ENCODE assay signal across 10 cellular contexts in genomic region chrX:30275498-30275897, GRCh38. TPM values are rescaled to one million over a fixed set of nuclear protein-coding genes. Genes with fewer than 3 reads are reported as not detected.
DNase-seq lines count a peak whose midpoint lies in the region; ATAC-seq and TF ChIP-seq lines count a peak whose summit lies in the region.
"Had no signal": no experiment of that assay in that cellular context is flagged by ENCODE, and none has a peak within 500 bp of the region (broad histone marks: within the 10 kb centered on the region; RNA-seq: fewer than 3 reads in every experiment).

No MANE protein-coding gene starts in this region.

- H3K9ac ChIP-seq in neuronal stem cell (ENCODE audit: low read depth, low read length, poor library complexity) = no peak overlapping the region

- intact Hi-C loops in tibial artery (cut with DNase I; ENCODE audit: low total_unique reads) = no loop called here

- peak; percentile 46 for TF ChIP-seq CTCF in choroid plexus epithelial cell (conservative IDR thresholded peaks at IDR 0.05; ENCODE audit: low read depth, low read length)
- peak; percentile 39 to 62 (median 49) for TF ChIP-seq CTCF in nephron (IDR thresholded peaks at IDR 0.05; ENCODE audit: unreplicated experiment in 3 of 3)
- TF ChIP-seq CTCF in tibial artery (IDR thresholded peaks at IDR 0.05) = no peak

- no peaks in the 10 kb centered on the region for H3K27me3 Mint-ChIP-seq in nephron (ENCODE audit: low read depth)
- H3K27me3 Mint-ChIP-seq: naive thymus-derived CD4-positive, alpha-beta T cell had no signal

- no peak overlapping the region for H3K18ac ChIP-seq in neuronal stem cell (ENCODE audit: low read length)

- H3K9me3 ChIP-seq in tibial artery (no peaks in the 10 kb centered on the region), neuronal stem cell (replicated peaks in 1 of 2; ENCODE audit: control insufficient read depth in 2 of 2, insufficient read depth in 1 of 2, low read depth in 1 of 2, low read length in 2 of 2) (no peaks in the 10 kb centered on the region)

- H3K4me2 ChIP-seq in neuronal stem cell (ENCODE audit: insufficient read depth, low read length, poor library complexity, severe bottlenecking) = no peak overlapping the region

- H3K4me3 ChIP-seq in choroid plexus epithelial cell (ENCODE audit: low read depth, low read length) = no peak overlapping the region
- H3K4me3 ChIP-seq in tibial artery = no peak overlapping the region
- H3K4me3 ChIP-seq in neuronal stem cell (ENCODE audit: low read length in 2 of 2) = no peak overlapping the region

- H3K23ac ChIP-seq in neuronal stem cell (ENCODE audit: low read depth, low read length, poor library complexity) = no peak overlapping the region

- H2BK12ac ChIP-seq in neuronal stem cell (ENCODE audit: low read length) = no peak overlapping the region

- no peak overlapping the region for H2BK5ac ChIP-seq in neuronal stem cell (ENCODE audit: low read length)

- H3K4me1 ChIP-seq in tibial artery (no peaks in the 10 kb centered on the region), neuronal stem cell (ENCODE audit: control insufficient read depth in 2 of 2, insufficient read depth in 1 of 2, low read depth in 1 of 2, low read length in 2 of 2) (no peaks in the 10 kb centered on the region)

- peak; percentile 2 for DNase-seq in Daoy (ENCODE audit: low read depth)
- DNase-seq in M059J (ENCODE audit: low read depth) = peak; percentile 40
- DNase-seq in choroid plexus epithelial cell (ENCODE audit: low read depth) = peak; percentile 39
- DNase-seq in tibial artery = no peak
- no peak for DNase-seq in neuronal stem cell (ENCODE audit: low spot score)
- DNase-seq: activated T-cell treated with anti-CD3 and anti-CD28 coated beads, Interleukin-2, amount 50 U/mL, for 4 hours; naive thymus-derived CD4-positive, alpha-beta T cell had no signal

- H3K36me3 ChIP-seq in tibial artery (no peaks in the 10 kb centered on the region), neuronal stem cell (replicated peaks in 1 of 2; ENCODE audit: control insufficient read depth in 2 of 2, insufficient read depth in 2 of 2, low read length in 2 of 2) (no peaks in the 10 kb centered on the region)

- no peaks in the 10 kb centered on the region for H3K36me3 Mint-ChIP-seq in nephron (ENCODE audit: low read depth)
- H3K36me3 Mint-ChIP-seq: naive thymus-derived CD4-positive, alpha-beta T cell had no signal

- WGBS in neuronal stem cell (ENCODE audit: extremely low coverage in 2 of 2, insufficient read length in 2 of 2, insufficient replicate concordance in 1 of 2), 2 donors = no CpG with 5 or more reads among the region's 1 CpG

- H3K4me3 Mint-ChIP-seq in nephron = no peak overlapping the region
- H3K4me3 Mint-ChIP-seq: activated T-cell treated with anti-CD3 and anti-CD28 coated beads, Interleukin-2, amount 50 U/mL, for 4 hours; naive thymus-derived CD4-positive, alpha-beta T cell had no signal

- no peak for ATAC-seq in GM21529 (IDR thresholded peaks at IDR 0.05; ENCODE audit: unreplicated experiment)
- ATAC-seq in HG03571 (IDR thresholded peaks at IDR 0.05; ENCODE audit: unreplicated experiment) = no peak
- ATAC-seq: activated T-cell treated with anti-CD3 and anti-CD28 coated beads, Interleukin-2, amount 50 U/mL, for 4 hours; naive thymus-derived CD4-positive, alpha-beta T cell had no signal

- no peaks in the 10 kb centered on the region for H3K9me3 Mint-ChIP-seq in nephron
- H3K9me3 Mint-ChIP-seq: activated T-cell treated with anti-CD3 and anti-CD28 coated beads, Interleukin-2, amount 50 U/mL, for 4 hours had no signal

- no peak overlapping the region for H2BK15ac ChIP-seq in neuronal stem cell (ENCODE audit: low read length)

- H3K79me1 ChIP-seq in neuronal stem cell (ENCODE audit: low read depth, low read length) = no peaks in the 10 kb centered on the region

- H3K4me1 Mint-ChIP-seq in nephron = no peaks in the 10 kb centered on the region

- H3K4ac ChIP-seq in neuronal stem cell (ENCODE audit: low read length) = no peak overlapping the region

- no peak overlapping the region for H3K27ac ChIP-seq in tibial artery
- no peak overlapping the region for H3K27ac ChIP-seq in neuronal stem cell (replicated peaks; ENCODE audit: low read length)

- no peak overlapping the region for H2AFZ ChIP-seq in neuronal stem cell (ENCODE audit: low read length)

- H3K27me3 ChIP-seq in tibial artery (no peaks in the 10 kb centered on the region), neuronal stem cell (ENCODE audit: control insufficient read depth in 3 of 3, insufficient read depth in 3 of 3, low read depth in 1 of 3, low read length in 3 of 3) (no peaks in the 10 kb centered on the region)

- H3K27ac Mint-ChIP-seq in nephron = no peak overlapping the region
- H3K27ac Mint-ChIP-seq: naive thymus-derived CD4-positive, alpha-beta T cell had no signal

- no peak overlapping the region for H4K91ac ChIP-seq in neuronal stem cell (ENCODE audit: low read depth, low read length, poor library complexity)

- H3K14ac ChIP-seq in neuronal stem cell (ENCODE audit: low read length) = no peak overlapping the region

- H4K8ac ChIP-seq in neuronal stem cell (ENCODE audit: low read depth, low read length) = no peak overlapping the region

- H2AK5ac ChIP-seq in neuronal stem cell (ENCODE audit: low read depth, low read length) = no peak overlapping the region

- H2BK120ac ChIP-seq in neuronal stem cell (ENCODE audit: low read depth, low read length) = no peak overlapping the region

RNA-seq across cellular contexts. Expression of gene MAGEB1, which starts 28.6 kb away (rescaled TPM):
- total RNA-seq in Daoy (2014; rRNA removed; shearing (Covaris generic)) = 30.3 and 39.3 TPM in 2 replicates
- not detected in 2 replicates for total RNA-seq in M059J (2014; rRNA removed; shearing (Covaris generic))
- polyA plus RNA-seq in neuronal stem cell (2013, experiment 1 of 2) = not detected
- polyA plus RNA-seq in neuronal stem cell (2013, experiment 2 of 2) = not detected
- total RNA-seq: activated T-cell treated with anti-CD3 and anti-CD28 coated beads, Interleukin-2, amount 50 U/mL, for 4 hours; naive thymus-derived CD4-positive, alpha-beta T cell had no signal
- polyA plus RNA-seq: naive thymus-derived CD4-positive, alpha-beta T cell had no signal

RNA-seq across cellular contexts. Expression of gene NR0B1, which starts 33.7 kb away (rescaled TPM):
- not detected in 2 replicates for total RNA-seq in Daoy (2014; rRNA removed; shearing (Covaris generic))
- not detected in 2 replicates for total RNA-seq in M059J (2014; rRNA removed; shearing (Covaris generic))
- 0.08 TPM for polyA plus RNA-seq in neuronal stem cell (2013, experiment 1 of 2)
- polyA plus RNA-seq in neuronal stem cell (2013, experiment 2 of 2) = 0.06 TPM
- total RNA-seq: activated T-cell treated with anti-CD3 and anti-CD28 coated beads, Interleukin-2, amount 50 U/mL, for 4 hours; naive thymus-derived CD4-positive, alpha-beta T cell had no signal
- polyA plus RNA-seq: naive thymus-derived CD4-positive, alpha-beta T cell had no signal

RNA-seq across cellular contexts. Expression of gene MAGEB4, which starts 33.7 kb away (rescaled TPM):
- total RNA-seq in Daoy (2014; rRNA removed; shearing (Covaris generic)) = not detected in 2 replicates
- total RNA-seq in M059J (2014; rRNA removed; shearing (Covaris generic)) = not detected in 2 replicates
- not detected for polyA plus RNA-seq in neuronal stem cell (2013, experiment 1 of 2)
- polyA plus RNA-seq in neuronal stem cell (2013, experiment 2 of 2) = not detected
- total RNA-seq: activated T-cell treated with anti-CD3 and anti-CD28 coated beads, Interleukin-2, amount 50 U/mL, for 4 hours; naive thymus-derived CD4-positive, alpha-beta T cell had no signal
- polyA plus RNA-seq: naive thymus-derived CD4-positive, alpha-beta T cell had no signal

RNA-seq across cellular contexts. Expression of gene MAGEB3, which starts 45.0 kb away (rescaled TPM):
- total RNA-seq in Daoy (2014; rRNA removed; shearing (Covaris generic)) = 2.0 and 3.7 TPM in 2 replicates
- total RNA-seq in M059J (2014; rRNA removed; shearing (Covaris generic)) = 0.07 and 0.12 TPM in 2 replicates
- not detected for polyA plus RNA-seq in neuronal stem cell (2013, experiment 1 of 2)
- polyA plus RNA-seq in neuronal stem cell (2013, experiment 2 of 2) = not detected
- total RNA-seq: activated T-cell treated with anti-CD3 and anti-CD28 coated beads, Interleukin-2, amount 50 U/mL, for 4 hours; naive thymus-derived CD4-positive, alpha-beta T cell had no signal
- polyA plus RNA-seq: naive thymus-derived CD4-positive, alpha-beta T cell had no signal

Comparison
In these comparisons a context has a peak if more than half of its experiments do, and no peak if none do; other contexts are left out.
1. DNase-seq: peak in Daoy (single experiment), M059J (single experiment) and choroid plexus epithelial cell (single experiment); none in tibial artery (0 of 2) and neuronal stem cell (single experiment).
2. CTCF ChIP-seq: peak in choroid plexus epithelial cell (single experiment) and nephron (3 of 3); none in tibial artery (0 of 2).
3. RNA of gene MAGEB1, which starts 28.6 kb away (total RNA-seq): 30.3 to 39.3 TPM in Daoy; not detected in M059J; every median in the first group is over 10 times any median in the second.